Comparison of ENCODE assay signal across 28 cellular contexts in genomic region chr13:73519720-73520119, GRCh38.
A peak's percentile ranks its signal among the peaks of the same experiment; 100 is the strongest.
DNase-seq lines count a peak whose midpoint lies in the region; ATAC-seq and TF ChIP-seq lines count a peak whose summit lies in the region.
"Had no signal": no experiment of that assay in that cellular context is flagged by ENCODE, and none has a peak within 500 bp of the region (broad histone marks: within the 10 kb centered on the region; RNA-seq: fewer than 3 reads in every experiment).

No MANE protein-coding gene starts in this region.

- CTCF ChIA-PET in naive thymus-derived CD4-positive, alpha-beta T cell (lab: Charles Lee): interaction anchor here (0.6 kb wide), 1 partner anchor 148 kb away, joined by 3 read pairs; no protein-coding TSS in a partner anchor

- ATAC-seq in naive thymus-derived CD4-positive, alpha-beta T cell: no peak
- ATAC-seq: gastroesophageal sphincter, left cardiac atrium, PC-3, right cardiac atrium, WTC11 had no signal

- peak overlapping the region in 7 of 10 donors; percentile 45 to 92 (median 87) for H3K4me3 Mint-ChIP-seq in naive thymus-derived CD4-positive, alpha-beta T cell
- H3K4me3 Mint-ChIP-seq: WTC11 had no signal

- intact Hi-C loops in naive thymus-derived CD4-positive, alpha-beta T cell (cut with micrococcal nuclease): loop anchor here (2.0 to 10.0 kb wide), 8 partner anchors 103 to 1808 kb away; partner anchors contain the start of genes BORA (in 1 of the 2), KLF5 (in 1 of the 2) and MZT1 (in 1 of the 2)
- intact Hi-C loops in breast epithelium (cut with DNase I; ENCODE audit: low total_unique reads): no loop called here

- H3K4me1 ChIP-seq in naive thymus-derived CD4-positive, alpha-beta T cell (ENCODE audit: control insufficient read depth in 2 of 2, insufficient read depth in 2 of 2, low read length in 2 of 2): peaks cover 0 to 13% of the 10 kb centered on the region in 2 donors
- no peaks in the 10 kb centered on the region for H3K4me1 ChIP-seq in breast epithelium
- H3K4me1 ChIP-seq: gastroesophageal sphincter, parathyroid adenoma had no signal

- H3K9me3 Mint-ChIP-seq in naive thymus-derived CD4-positive, alpha-beta T cell: peaks cover 0 to 8% (median 0%) of the 10 kb centered on the region in 11 donors
- H3K9me3 Mint-ChIP-seq: activated T-cell treated with anti-CD3 and anti-CD28 coated beads, Interleukin-2, amount 50 U/mL, for 24 hours had no signal

- no peaks in the 10 kb centered on the region for H3K9me3 ChIP-seq in naive thymus-derived CD4-positive, alpha-beta T cell (ENCODE audit: control insufficient read depth in 2 of 3, low read length in 3 of 3)
- H3K9me3 ChIP-seq in breast epithelium: no peaks in the 10 kb centered on the region
- H3K9me3 ChIP-seq: gastroesophageal sphincter, suprapubic skin had no signal

- no peaks in the 10 kb centered on the region for H3K27me3 ChIP-seq in naive thymus-derived CD4-positive, alpha-beta T cell (ENCODE audit: control insufficient read depth in 2 of 2, insufficient read depth in 2 of 2, low read length in 2 of 2)
- no peaks in the 10 kb centered on the region for H3K27me3 ChIP-seq in breast epithelium
- H3K27me3 ChIP-seq: gastroesophageal sphincter, suprapubic skin had no signal

- H3K4me1 Mint-ChIP-seq in naive thymus-derived CD4-positive, alpha-beta T cell: peaks cover 9 to 32% (median 25%) of the 10 kb centered on the region in 7 donors

- peak overlapping the region; percentile 71 for H3K27ac ChIP-seq in naive thymus-derived CD4-positive, alpha-beta T cell (ENCODE audit: low read depth, low read length)
- H3K27ac ChIP-seq in breast epithelium: no peak overlapping the region
- H3K27ac ChIP-seq: 22Rv1, C4-2B, gastroesophageal sphincter, parathyroid adenoma, suprapubic skin had no signal

- TF ChIP-seq CTCF in breast epithelium (IDR thresholded peaks at IDR 0.05): no peak

- H3K27me3 Mint-ChIP-seq in naive thymus-derived CD4-positive, alpha-beta T cell: no peaks in the 10 kb centered on the region
- H3K27me3 Mint-ChIP-seq: activated T-cell treated with anti-CD3 and anti-CD28 coated beads, Interleukin-2, amount 50 U/mL, for 24 hours had no signal

- no peak for TF ChIP-seq POLR2A in breast epithelium (IDR thresholded peaks at IDR 0.05)

- peaks cover 0 to 6% (median 0%) of the 10 kb centered on the region in 5 donors for H3K36me3 Mint-ChIP-seq in naive thymus-derived CD4-positive, alpha-beta T cell
- H3K36me3 Mint-ChIP-seq: WTC11 had no signal

- peak; percentile 100 for DNase-seq in NCI-H187 treated with DMSO at 0.1 percent for 48 hours (lab: John Stamatoyannopoulos, UW)
- no peak for DNase-seq in NCI-H187 (lab: John Stamatoyannopoulos, UW)
- peak; percentile 61 for DNase-seq in NCI-H1105 treated with DMSO at 0.1 percent for 48 hours (lab: John Stamatoyannopoulos, UW)
- DNase-seq in NCI-H345 treated with DMSO at 0.1 percent for 48 hours (lab: John Stamatoyannopoulos, UW; ENCODE audit: unreplicated experiment): peak; percentile 70
- peak in 1 of 9 donors; percentile 1 for DNase-seq in naive thymus-derived CD4-positive, alpha-beta T cell
- DNase-seq in breast epithelium (ENCODE audit: low spot score in 2 of 2): no peak
- no peak for DNase-seq in NCI-H146 (lab: John Stamatoyannopoulos, UW)
- DNase-seq in NCI-H128 (lab: John Stamatoyannopoulos, UW; ENCODE audit: unreplicated experiment): no peak
- DNase-seq: activated naive CD4-positive, alpha-beta T cell; activated T-cell treated with anti-CD3 and anti-CD28 coated beads, Interleukin-2, amount 50 U/mL, for 24 hours; amniotic stem cell; hippocampal formation; left cardiac atrium; NCI-H1048; NCI-H2171 treated with DMSO at 0.1 percent for 48 hours; NCI-H526; NK-92 treated with Interleukin-12 subunit alpha and Interleukin-12 subunit beta, amount 100 ng/mL, for 24 hours; PC-3; right cardiac atrium; stimulated activated naive CD4-positive, alpha-beta T cell; T-helper 1 cell had no signal

- no peak overlapping the region for H3K4me3 ChIP-seq in naive thymus-derived CD4-positive, alpha-beta T cell (ENCODE audit: low read length)
- no peak overlapping the region for H3K4me3 ChIP-seq in breast epithelium
- H3K4me3 ChIP-seq: gastroesophageal sphincter, smooth muscle cell, suprapubic skin had no signal

- no peaks in the 10 kb centered on the region for H3K36me3 ChIP-seq in naive thymus-derived CD4-positive, alpha-beta T cell (ENCODE audit: control insufficient read depth in 2 of 3, insufficient read depth in 3 of 3, low read length in 3 of 3)
- no peaks in the 10 kb centered on the region for H3K36me3 ChIP-seq in breast epithelium
- H3K36me3 ChIP-seq: gastroesophageal sphincter, suprapubic skin had no signal

- POLR2A ChIA-PET in naive thymus-derived CD4-positive, alpha-beta T cell (lab: Charles Lee): interaction anchor here (0.8 to 2.4 kb wide), 2 partner anchors 14 to 111 kb away, joined by 3 to 8 read pairs; no protein-coding TSS in a partner anchor

- peak overlapping the region in 8 of 9 donors; percentile 91 to 99 (median 97) for H3K27ac Mint-ChIP-seq in naive thymus-derived CD4-positive, alpha-beta T cell
- H3K27ac Mint-ChIP-seq: WTC11 had no signal

Comparison
In these comparisons a context has a peak if more than half of its experiments do, and no peak if none do; other contexts are left out.
1. DNase-seq: peak in NCI-H187 treated with DMSO at 0.1 percent for 48 hours (single experiment), NCI-H1105 treated with DMSO at 0.1 percent for 48 hours (single experiment) and NCI-H345 treated with DMSO at 0.1 percent for 48 hours (single experiment); none in NCI-H187 (0 of 2), breast epithelium (0 of 2), NCI-H146 (single experiment) and NCI-H128 (single experiment).